ENCODE assay signal across 2 cellular contexts in genomic region chr1:23561076-23561812, GRCh38.
A peak's percentile ranks its signal among the peaks of the same experiment; 100 is the strongest.
TF ChIP-seq lines count a peak whose summit lies in the region.

No MANE protein-coding gene starts in this region.

TF ChIP-seq in HEK293, 187 proteins besides CTCF, POLR2A, EP300 and RAD21 (continued from another document):
- TF ChIP-seq ZBTB44 (tag by site-specific recombination; IDR thresholded peaks at IDR 0.05) (no peak), PATZ1 (tag by site-specific recombination; IDR thresholded peaks at IDR 0.05) (no peak), ZNF24 (tag by site-specific recombination; IDR thresholded peaks at IDR 0.05) (peak; percentile 80; the same call in 1 of the 2 replicates), ZNF157 (tag by site-specific recombination; IDR thresholded peaks at IDR 0.05) (no peak)
TF ChIP-seq in HEK293: peak in this region for 2.

TF ChIP-seq in liver, 16 proteins besides CTCF, POLR2A, EP300 and RAD21 (continued from another document):
- TF ChIP-seq REST (IDR thresholded peaks at IDR 0.05): no peak
- TF ChIP-seq YY1 (IDR thresholded peaks at IDR 0.05): no peak
- TF ChIP-seq ZBTB33 (IDR thresholded peaks at IDR 0.05): no peak
- TF ChIP-seq NR2F2 (IDR thresholded peaks at IDR 0.05): no peak
- TF ChIP-seq EGR1 (IDR thresholded peaks at IDR 0.05; ENCODE audit: low read depth in 2 of 2): no peak
- TF ChIP-seq HNF4G (IDR thresholded peaks at IDR 0.05): no peak
- no peak for TF ChIP-seq RXRA (IDR thresholded peaks at IDR 0.05)
- no peak for TF ChIP-seq ATF3 (IDR thresholded peaks at IDR 0.05)
- TF ChIP-seq GABPA (IDR thresholded peaks at IDR 0.05 in 1 of 2, conservative IDR thresholded peaks at IDR 0.05 in 1 of 2): no peak
- no peak for TF ChIP-seq FOXA2 (IDR thresholded peaks at IDR 0.05)
- TF ChIP-seq SP1 (IDR thresholded peaks at IDR 0.05): no peak
